Comparison of ENCODE assay signal across 1 cellular context in the genomic region with DNA sequence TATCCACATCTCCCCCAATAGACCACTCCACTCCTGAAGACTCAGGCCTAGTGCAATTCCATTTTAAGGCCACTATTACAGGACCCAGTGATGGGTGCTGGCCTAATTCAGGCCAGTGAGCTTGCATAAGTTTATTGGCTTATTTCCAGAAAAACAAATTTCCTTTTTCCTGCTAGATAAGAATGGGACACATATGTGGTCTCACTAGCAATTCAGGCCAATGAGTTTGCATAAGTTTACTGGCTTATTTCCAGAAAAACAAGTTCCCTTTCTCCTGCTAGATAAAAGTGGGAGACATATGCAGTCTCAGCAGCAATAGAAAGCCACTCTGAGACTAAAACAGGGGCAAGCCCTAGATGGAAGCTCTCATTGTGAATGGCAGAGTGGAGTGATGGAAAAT.
TF ChIP-seq lines count a peak whose summit lies in the region.

No MANE protein-coding gene starts in this region.

TF ChIP-seq in HEK293, 187 proteins besides CTCF, POLR2A, EP300 and RAD21 (continued from another document):
- TF ChIP-seq ZSCAN30 (tag by site-specific recombination; IDR thresholded peaks at IDR 0.05) (no peak), ZNF423 (tag by site-specific recombination; IDR thresholded peaks at IDR 0.05) (no peak), RBAK (tag by site-specific recombination; IDR thresholded peaks at IDR 0.05) (no peak), SETDB1 (IDR thresholded peaks at IDR 0.05; ENCODE audit: insufficient read length, low read length) (peak; percentile 19), TRIM28 (IDR thresholded peaks at IDR 0.05; ENCODE audit: borderline replicate concordance, low read length) (peak; percentile 65; the same call in 1 of the 2 replicates)
- TF ChIP-seq, protein P1, sequence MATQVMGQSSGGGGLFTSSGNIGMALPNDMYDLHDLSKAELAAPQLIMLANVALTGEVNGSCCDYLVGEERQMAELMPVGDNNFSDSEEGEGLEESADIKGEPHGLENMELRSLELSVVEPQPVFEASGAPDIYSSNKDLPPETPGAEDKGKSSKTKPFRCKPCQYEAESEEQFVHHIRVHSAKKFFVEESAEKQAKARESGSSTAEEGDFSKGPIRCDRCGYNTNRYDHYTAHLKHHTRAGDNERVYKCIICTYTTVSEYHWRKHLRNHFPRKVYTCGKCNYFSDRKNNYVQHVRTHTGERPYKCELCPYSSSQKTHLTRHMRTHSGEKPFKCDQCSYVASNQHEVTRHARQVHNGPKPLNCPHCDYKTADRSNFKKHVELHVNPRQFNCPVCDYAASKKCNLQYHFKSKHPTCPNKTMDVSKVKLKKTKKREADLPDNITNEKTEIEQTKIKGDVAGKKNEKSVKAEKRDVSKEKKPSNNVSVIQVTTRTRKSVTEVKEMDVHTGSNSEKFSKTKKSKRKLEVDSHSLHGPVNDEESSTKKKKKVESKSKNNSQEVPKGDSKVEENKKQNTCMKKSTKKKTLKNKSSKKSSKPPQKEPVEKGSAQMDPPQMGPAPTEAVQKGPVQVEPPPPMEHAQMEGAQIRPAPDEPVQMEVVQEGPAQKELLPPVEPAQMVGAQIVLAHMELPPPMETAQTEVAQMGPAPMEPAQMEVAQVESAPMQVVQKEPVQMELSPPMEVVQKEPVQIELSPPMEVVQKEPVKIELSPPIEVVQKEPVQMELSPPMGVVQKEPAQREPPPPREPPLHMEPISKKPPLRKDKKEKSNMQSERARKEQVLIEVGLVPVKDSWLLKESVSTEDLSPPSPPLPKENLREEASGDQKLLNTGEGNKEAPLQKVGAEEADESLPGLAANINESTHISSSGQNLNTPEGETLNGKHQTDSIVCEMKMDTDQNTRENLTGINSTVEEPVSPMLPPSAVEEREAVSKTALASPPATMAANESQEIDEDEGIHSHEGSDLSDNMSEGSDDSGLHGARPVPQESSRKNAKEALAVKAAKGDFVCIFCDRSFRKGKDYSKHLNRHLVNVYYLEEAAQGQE (tag by site-specific recombination; IDR thresholded peaks at IDR 0.05), result no peak
